ENCODE assay signal across 8 cellular contexts in the genomic region with DNA sequence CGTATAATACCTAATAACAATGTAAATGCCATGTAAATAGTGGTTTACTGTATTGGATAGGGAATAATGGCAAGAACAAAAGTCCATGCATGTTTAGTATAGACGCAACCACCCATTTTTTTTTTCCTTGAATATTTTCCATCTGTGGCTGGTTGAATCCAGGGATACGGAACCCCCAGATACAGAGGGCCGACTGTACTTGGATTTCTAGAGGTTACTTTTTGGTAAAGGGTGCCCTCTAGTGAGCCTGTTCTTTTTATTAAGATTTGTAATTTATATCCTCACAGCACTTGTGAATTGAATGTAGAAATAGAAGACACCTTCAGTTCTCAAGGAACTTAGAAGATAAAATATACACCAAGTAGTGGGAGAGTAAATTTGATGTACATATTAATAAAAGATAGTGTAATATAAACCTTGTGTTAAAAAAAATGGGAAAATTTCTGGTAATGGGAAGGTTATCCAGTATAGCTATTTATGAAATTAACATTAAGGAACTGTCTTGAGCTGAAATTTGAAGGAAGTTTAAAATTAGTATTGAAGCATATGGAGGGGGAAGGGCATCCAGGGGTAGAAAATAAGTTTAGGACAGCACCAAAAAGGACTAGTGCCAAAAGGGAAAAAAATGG. TPM values are rescaled to one million over a fixed set of nuclear protein-coding genes. Genes with fewer than 3 reads are reported as not detected.
DNase-seq lines count a peak whose midpoint lies in the region; ATAC-seq, FAIRE-seq and TF ChIP-seq lines count a peak whose summit lies in the region.

No MANE protein-coding gene starts in this region.

- no peak overlapping the region for H3K4me2 ChIP-seq in HepG2 (ENCODE audit: low read depth, low read length)

- ATAC-seq in HepG2 (peak; percentile 37; the same call in 2 of the 3 replicates), HG03432 (IDR thresholded peaks at IDR 0.05; ENCODE audit: unreplicated experiment) (no peak), GM18520 (IDR thresholded peaks at IDR 0.05; ENCODE audit: unreplicated experiment) (no peak)

- no peaks in the 10 kb centered on the region for H3K4me1 ChIP-seq in HepG2 (ENCODE audit: insufficient read depth, low read length)

- DNase-seq in AG09309 (ENCODE audit: low read depth) (peak; percentile 13), GM13977 (ENCODE audit: low spot score) (no peak), NCI-H524 treated with DMSO at 0.1 percent for 48 hours (lab: John Stamatoyannopoulos, UW) (peak; percentile 1), cardiac fibroblast (ENCODE audit: low read depth in 2 of 2) (peak; percentile 80), HepG2 (ENCODE audit: low spot score) (peak; percentile 54), GM19240 (ENCODE audit: insufficient read length, low spot score) (no peak)

- intact Hi-C loops in HepG2 (cut with micrococcal nuclease; ENCODE audit: unreplicated experiment): loop anchor here (1.0 to 10.0 kb wide), 6 partner anchors 37 to 474 kb away; partner anchors contain the start of genes CYP26A1, HHEX and KIF11

- H3K4me3 ChIP-seq in AG09309 (ENCODE audit: control insufficient read depth, low read depth, low read length) (no peak overlapping the region), cardiac fibroblast (replicated peaks in 1 of 2; ENCODE audit: low read depth in 2 of 2, low read length in 2 of 2) (no peak overlapping the region), HepG2 (replicated peaks in 1 of 3; ENCODE audit: insufficient read depth in 1 of 3, low read depth in 2 of 3, low read length in 3 of 3) (no peak overlapping the region)

- H3K36me3 ChIP-seq in HepG2 (replicated peaks in 1 of 2; ENCODE audit: control insufficient read depth in 1 of 2, insufficient read depth in 2 of 2, low read length in 2 of 2): no peaks in the 10 kb centered on the region

- FAIRE-seq in HepG2 (lab: Jason Lieb, UNC): no peak

- BruUV-seq in HepG2 (replicated peaks; lab: Mats Ljungman, UMichigan): no TSS peak

- TF ChIP-seq EP300 in HepG2 (IDR thresholded peaks at IDR 0.05; ENCODE audit: low read depth in 2 of 2, low read length in 2 of 2) (no peak), HepG2 (CRISPR knock-in tag; IDR thresholded peaks at IDR 0.05; ENCODE audit: borderline replicate concordance) (no peak)

- WGBS in HepG2 (ENCODE audit: low lambda C conversion rate): 63% methylated on average over 4 of the region's 4 CpGs

- POLR2A ChIA-PET in HepG2 (lab: Yijun Ruan, JAX): no interaction called here

- TF ChIP-seq CTCF in AG09309 (IDR thresholded peaks at IDR 0.05; ENCODE audit: control insufficient read depth, insufficient read depth, low read depth, low read length, missing control alignments) (peak; percentile 56), GM13977 (IDR thresholded peaks at IDR 0.05; ENCODE audit: extremely low read depth, insufficient read depth, missing control alignments) (peak; percentile 45), cardiac fibroblast (IDR thresholded peaks at IDR 0.05; ENCODE audit: low read depth, low read length) (peak; percentile 40), HepG2 (CRISPR knock-in tag; IDR thresholded peaks at IDR 0.05) (peak; percentile 61)

- TF ChIP-seq POLR2A in HepG2 (IDR thresholded peaks at IDR 0.05; ENCODE audit: insufficient read depth in 1 of 2, low read depth in 2 of 2, low read length in 2 of 2): no peak

- no peak overlapping the region for H3K9ac ChIP-seq in HepG2 (ENCODE audit: insufficient read depth, low read depth, low read length)

- H3K27ac ChIP-seq in HepG2 (ENCODE audit: extremely low read length, insufficient read depth, low read length): no peak overlapping the region

- H2AFZ ChIP-seq in HepG2 (ENCODE audit: low read length): no peak overlapping the region

- H3K27me3 ChIP-seq in HepG2 (ENCODE audit: control insufficient read depth in 1 of 2, insufficient read depth in 2 of 2, low read length in 2 of 2): no peaks in the 10 kb centered on the region

- H3K9me3 ChIP-seq in HepG2 (ENCODE audit: low read length): no peaks in the 10 kb centered on the region

- in situ Hi-C loops in GM13977 (cut with MboI; ENCODE audit: low pct_unique_long_range_greater_than_20kb, low sequenced_read_pairs, unreplicated experiment): no loop called here
- in situ Hi-C loops in HepG2 (cut with HindIII; ENCODE audit: extremely low pct_ligation_motif_present, low pct_unique_long_range_greater_than_20kb): no loop called here

- peak; percentile 30; the same call in 1 of the 2 replicates for TF ChIP-seq RAD21 in HepG2 (CRISPR knock-in tag; IDR thresholded peaks at IDR 0.05)

- peaks cover 8% of the 10 kb centered on the region; the same call in 1 of the 2 replicates for H4K20me1 ChIP-seq in HepG2 (ENCODE audit: insufficient read depth, low read length)

- CTCF ChIA-PET in HepG2 (lab: Yijun Ruan, JAX; ENCODE audit: low intra/inter-chr PET ratio, low total read pairs): interaction anchor here (0.8 to 1.8 kb wide), 3 partner anchors 37 to 363 kb away, joined by 3 to 13 read pairs (median 5); no protein-coding TSS in a partner anchor

- H3K79me2 ChIP-seq in HepG2 (ENCODE audit: insufficient read depth, low read length): peaks cover 15% of the 10 kb centered on the region

TF ChIP-seq in HepG2, 621 proteins besides CTCF, POLR2A, EP300 and RAD21:
- TF ChIP-seq ARID3A (IDR thresholded peaks at IDR 0.05; ENCODE audit: low read depth, low read length) (peak; percentile 71; the same call in 1 of the 2 replicates), ZNF292 (CRISPR knock-in tag; IDR thresholded peaks at IDR 0.05; ENCODE audit: borderline replicate concordance, low read depth) (no peak), STAG1 (CRISPR knock-in tag; IDR thresholded peaks at IDR 0.05) (peak; percentile 68)
- TF ChIP-seq, protein P1, sequence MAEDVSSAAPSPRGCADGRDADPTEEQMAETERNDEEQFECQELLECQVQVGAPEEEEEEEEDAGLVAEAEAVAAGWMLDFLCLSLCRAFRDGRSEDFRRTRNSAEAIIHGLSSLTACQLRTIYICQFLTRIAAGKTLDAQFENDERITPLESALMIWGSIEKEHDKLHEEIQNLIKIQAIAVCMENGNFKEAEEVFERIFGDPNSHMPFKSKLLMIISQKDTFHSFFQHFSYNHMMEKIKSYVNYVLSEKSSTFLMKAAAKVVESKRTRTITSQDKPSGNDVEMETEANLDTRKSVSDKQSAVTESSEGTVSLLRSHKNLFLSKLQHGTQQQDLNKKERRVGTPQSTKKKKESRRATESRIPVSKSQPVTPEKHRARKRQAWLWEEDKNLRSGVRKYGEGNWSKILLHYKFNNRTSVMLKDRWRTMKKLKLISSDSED (CRISPR knock-in tag; IDR thresholded peaks at IDR 0.05): no peak
TF ChIP-seq in HepG2: peak in this region for 2.

RNA-seq across cellular contexts. Expression of gene EXOC6, which starts 32.0 kb away (rescaled TPM):
- total RNA-seq in HepG2 (2016; rRNA removed; fragmentation: Illumina TruSeq; extraction: Trizol): 22.2 and 48.7 TPM in 2 replicates
- 7.3 and 14.2 TPM in 2 replicates for total RNA-seq in HepG2 (2016; cell fraction: cytosol; rRNA removed; fragmentation: Illumina TruSeq; extraction: Trizol; ENCODE audit: low read depth)
- 17.2 and 42.9 TPM in 2 replicates for total RNA-seq in HepG2 (2016; cell fraction: insoluble cytoplasmic fraction; rRNA removed; fragmentation: Illumina TruSeq; extraction: Trizol)
- 6.2 and 7.0 TPM in 2 replicates for total RNA-seq in HepG2 (2016; cell fraction: membrane; rRNA removed; fragmentation: Illumina TruSeq; extraction: Trizol)
- 18.5 and 31.1 TPM in 2 replicates for total RNA-seq in HepG2 (2016; cell fraction: nucleus; rRNA removed; fragmentation: Illumina TruSeq; extraction: Trizol)
- 29.2 and 49.6 TPM in 2 replicates for polyA plus RNA-seq in HepG2 (2011; rRNA removed)
- 4.3 and 6.9 TPM in 2 replicates for polyA plus RNA-seq in HepG2 (2011; cell fraction: cytosol; rRNA removed)
- polyA plus RNA-seq in HepG2 (2011; cell fraction: nucleus; rRNA removed): 15.2 and 18.0 TPM in 2 replicates
- polyA plus RNA-seq in HepG2 (2012): 9.3 and 16.9 TPM in 2 replicates
- 0.59 and 1.00 TPM in 2 replicates for polyA plus RNA-seq in HepG2 (2016; cell fraction: cytosol; fragmentation: Illumina TruSeq; extraction: Trizol; ENCODE audit: low read depth)
- 17.7 and 18.9 TPM in 2 replicates for polyA plus RNA-seq in HepG2 (2016; cell fraction: insoluble cytoplasmic fraction; fragmentation: Illumina TruSeq; extraction: Trizol; ENCODE audit: low read depth)
- polyA plus RNA-seq in HepG2 (2016; cell fraction: membrane; fragmentation: Illumina TruSeq; extraction: Trizol; ENCODE audit: low read depth): 1.8 and 2.2 TPM in 2 replicates
- polyA plus RNA-seq in HepG2 (2016; cell fraction: nucleus; fragmentation: Illumina TruSeq; extraction: Trizol; ENCODE audit: insufficient read depth, low read depth): 10.8 and 12.2 TPM in 2 replicates
- 26.0 and 75.6 TPM in 2 replicates for polyA minus RNA-seq in HepG2 (2011; rRNA and poly(A)+ RNA removed; ENCODE audit: low replicate concordance)
- 18.7 and 31.6 TPM in 2 replicates for polyA minus RNA-seq in HepG2 (2011; cell fraction: cytosol; rRNA and poly(A)+ RNA removed)
- polyA minus RNA-seq in HepG2 (2011; cell fraction: nucleus; rRNA and poly(A)+ RNA removed): 48.2 and 49.5 TPM in 2 replicates

Comparison
In these comparisons a context has a peak if more than half of its experiments do, and no peak if none do; other contexts are left out.
1. DNase-seq: peak in AG09309 (single experiment), NCI-H524 treated with DMSO at 0.1 percent for 48 hours (single experiment), cardiac fibroblast (2 of 2) and HepG2 (single experiment); none in GM13977 (single experiment) and GM19240 (single experiment).
2. Peak in every context shown above with its lines, with median percentiles within 50 percentile points of each other: CTCF ChIP-seq.